8 cellular contexts compared by ENCODE assay signal in the genomic region with DNA sequence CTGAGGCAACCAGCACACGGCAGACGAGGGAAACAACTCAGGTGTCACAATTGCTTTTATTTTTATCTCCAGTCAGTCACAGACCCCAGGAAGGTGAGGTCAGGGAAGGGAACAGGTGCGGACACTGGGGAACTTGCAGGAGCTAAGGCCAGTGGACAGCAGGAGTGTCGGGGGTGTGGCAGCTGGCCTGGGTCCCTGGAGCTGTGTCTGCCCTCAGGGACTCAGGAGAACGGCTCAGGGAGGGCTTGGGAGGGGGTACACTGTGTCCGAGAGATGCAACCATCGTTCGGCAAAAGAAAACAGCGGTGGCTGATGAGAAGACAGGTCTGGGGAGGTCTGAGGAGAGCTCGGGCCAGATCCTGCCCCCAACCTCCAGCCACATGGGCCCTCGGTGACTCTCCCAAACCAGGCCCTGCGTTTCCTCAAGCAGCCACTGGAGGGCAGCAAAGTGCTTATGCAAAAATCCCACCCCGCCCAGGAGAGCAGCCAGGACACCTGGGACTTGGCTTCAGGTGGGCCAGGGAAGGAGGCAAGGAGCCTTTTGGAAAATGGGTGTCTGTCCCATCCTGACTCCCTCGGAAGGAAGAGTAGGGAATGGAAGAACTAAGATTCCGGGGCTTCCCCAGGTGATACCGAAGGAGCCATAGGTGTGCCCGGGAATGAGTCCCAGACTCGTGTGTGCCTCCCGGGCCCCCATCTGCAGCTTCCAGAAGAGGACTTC. TPM values are rescaled to one million over a fixed set of nuclear protein-coding genes. Genes with fewer than 3 reads are reported as not detected.
A peak's percentile ranks its signal among the peaks of the same experiment; 100 is the strongest.
DNase-seq lines count a peak whose midpoint lies in the region; ATAC-seq and TF ChIP-seq lines count a peak whose summit lies in the region.

No MANE protein-coding gene starts in this region.

- H3K9me3 ChIP-seq in mesenchymal stem cell (ENCODE audit: control insufficient read depth, low read length), result no peaks in the 10 kb centered on the region

- POLR2A ChIA-PET in activated CD8-positive, alpha-beta T cell treated with anti-CD3 and anti-CD28 coated beads for 36 hours (lab: Charles Lee), result interaction anchor here (0.6 to 0.7 kb wide), 2 partner anchors 32 to 89 kb away, joined by 3 read pairs; no protein-coding TSS in a partner anchor

- no peak overlapping the region for H2BK120ac ChIP-seq in mesenchymal stem cell (ENCODE audit: low read depth, low read length)

- no peak overlapping the region for H3K27ac ChIP-seq in mesenchymal stem cell (ENCODE audit: low read length, poor library complexity, severe bottlenecking)

- H2AFZ ChIP-seq in mesenchymal stem cell (ENCODE audit: low read depth, low read length), result peak overlapping the region; percentile 48

- H3K9ac ChIP-seq in mesenchymal stem cell (ENCODE audit: low read length), result peak overlapping the region; percentile 72

- no peaks in the 10 kb centered on the region for H3K36me3 ChIP-seq in mesenchymal stem cell (ENCODE audit: control insufficient read depth in 1 of 2, insufficient read depth in 2 of 2, low read depth in 1 of 2, low read length in 2 of 2)

- H3K27me3 ChIP-seq in mesenchymal stem cell (ENCODE audit: control insufficient read depth in 1 of 2, insufficient read depth in 1 of 2, low read length in 2 of 2), result peaks cover 22 to 34% of the 10 kb centered on the region in 2 experiments

- H3K4me3 ChIP-seq in mesenchymal stem cell (ENCODE audit: insufficient read depth in 1 of 2, low read depth in 1 of 2, low read length in 2 of 2), result no peak overlapping the region

- H4K91ac ChIP-seq in mesenchymal stem cell (ENCODE audit: low read length), result peak overlapping the region; percentile 25

- peaks cover 12% of the 10 kb centered on the region for H3K4me1 ChIP-seq in mesenchymal stem cell (ENCODE audit: control insufficient read depth, insufficient read depth, low read depth, low read length)

- intact Hi-C loops in activated CD8-positive, alpha-beta T cell treated with anti-CD3 and anti-CD28 coated beads for 36 hours (cut with micrococcal nuclease), result no loop called here

- H3K4me1 Mint-ChIP-seq in activated CD8-positive, alpha-beta T cell treated with anti-CD3 and anti-CD28 coated beads for 36 hours (ENCODE audit: low read depth), result no peaks in the 10 kb centered on the region

- H2AK5ac ChIP-seq in mesenchymal stem cell (ENCODE audit: low read length, severe bottlenecking), result no peak overlapping the region

- DNase-seq in AG08395 (ENCODE audit: low spot score), result peak; percentile 88
- peak; percentile 43 to 74 for DNase-seq in NCI-H446 (lab: John Stamatoyannopoulos, UW)
- DNase-seq in activated CD8-positive, alpha-beta T cell treated with anti-CD3 and anti-CD28 coated beads for 36 hours, result peak; percentile 85
- peak; percentile 58 for DNase-seq in effector CD8-positive, alpha-beta T cell (lab: John Stamatoyannopoulos, UW)
- peak; percentile 64 for DNase-seq in mesenchymal stem cell
- peak; percentile 42 to 63 for DNase-seq in stimulated activated CD8-positive, alpha-beta memory T cell treated with anti-CD3 and anti-CD28 coated beads, Interleukin-2, amount 100 ng/mL, for 48 hours (ENCODE audit: low read depth in 2 of 2)

- no peaks in the 10 kb centered on the region for H3K9me3 Mint-ChIP-seq in activated CD8-positive, alpha-beta T cell treated with anti-CD3 and anti-CD28 coated beads for 36 hours

- peak overlapping the region; percentile 53 for H2BK15ac ChIP-seq in mesenchymal stem cell (ENCODE audit: low read depth, poor library complexity, severe bottlenecking)

- 40% methylated on average over 17 of the region's 19 CpGs for WGBS in mesenchymal stem cell

- TF ChIP-seq CTCF in activated CD8-positive, alpha-beta T cell treated with anti-CD3 and anti-CD28 coated beads for 36 hours (IDR thresholded peaks at IDR 0.05), result peak; percentile 92

- no peak overlapping the region for H3K27ac Mint-ChIP-seq in activated CD8-positive, alpha-beta T cell treated with anti-CD3 and anti-CD28 coated beads for 36 hours

- H2BK5ac ChIP-seq in mesenchymal stem cell (ENCODE audit: low read depth, low read length, poor library complexity, severe bottlenecking), result no peak overlapping the region

- peak overlapping the region in 1 of 2 experiments; percentile 30 for H3K4ac ChIP-seq in mesenchymal stem cell (ENCODE audit: low read depth in 1 of 2, low read length in 2 of 2)

- peak overlapping the region; percentile 65 for H4K8ac ChIP-seq in mesenchymal stem cell (ENCODE audit: low read length)

- CTCF ChIA-PET in activated CD8-positive, alpha-beta T cell treated with anti-CD3 and anti-CD28 coated beads for 36 hours (lab: Charles Lee), result interaction anchor here (0.6 to 5.0 kb wide), 45 partner anchors 10 to 430 kb away, joined by 3 to 43 read pairs (median 4); a partner anchor contains a TSS

- peak overlapping the region; percentile 28 to 85 for H2BK12ac ChIP-seq in mesenchymal stem cell (ENCODE audit: low read length in 2 of 2)

- peak; percentile 47 for ATAC-seq in GM18502 (IDR thresholded peaks at IDR 0.05; ENCODE audit: poor library complexity, unreplicated experiment)
- peak; percentile 98 for ATAC-seq in activated CD8-positive, alpha-beta T cell treated with anti-CD3 and anti-CD28 coated beads for 36 hours
- no peak for ATAC-seq in GM21367 (IDR thresholded peaks at IDR 0.05; ENCODE audit: unreplicated experiment)

- H3K27me3 Mint-ChIP-seq in activated CD8-positive, alpha-beta T cell treated with anti-CD3 and anti-CD28 coated beads for 36 hours, result no peaks in the 10 kb centered on the region

- H3K79me1 ChIP-seq in mesenchymal stem cell (replicated peaks; ENCODE audit: low read length, poor library complexity, severe bottlenecking), result no peaks in the 10 kb centered on the region

- H3K36me3 Mint-ChIP-seq in activated CD8-positive, alpha-beta T cell treated with anti-CD3 and anti-CD28 coated beads for 36 hours (ENCODE audit: low read depth), result no peaks in the 10 kb centered on the region

- H3K14ac ChIP-seq in mesenchymal stem cell (ENCODE audit: low read length in 2 of 2), result no peak overlapping the region

- no peak overlapping the region for H3K4me3 Mint-ChIP-seq in activated CD8-positive, alpha-beta T cell treated with anti-CD3 and anti-CD28 coated beads for 36 hours

- no peak overlapping the region for H3K4me2 ChIP-seq in mesenchymal stem cell (ENCODE audit: low read length, poor library complexity, severe bottlenecking)

- H3K23ac ChIP-seq in mesenchymal stem cell (ENCODE audit: low read length in 2 of 2), result no peak overlapping the region

- H3K18ac ChIP-seq in mesenchymal stem cell (ENCODE audit: low read depth in 1 of 2, low read length in 2 of 2), result peak overlapping the region in 1 of 2 experiments; percentile 83

RNA-seq across cellular contexts. Expression of a gene that starts 24.1 kb away (rescaled TPM):
- 1 to 10 TPM; 5.0 to 5.3 TPM for total RNA-seq in activated CD8-positive, alpha-beta T cell treated with anti-CD3 and anti-CD28 coated beads for 36 hours
- polyA plus RNA-seq in mesenchymal stem cell (2013, experiment 1 of 2), result 4.1 TPM
- polyA plus RNA-seq in mesenchymal stem cell (2013, experiment 2 of 2), result 4.4 TPM

RNA-seq across cellular contexts. Expression of a gene that starts 36.7 kb away (rescaled TPM):
- under 1 TPM; 0.22 to 0.56 TPM for total RNA-seq in activated CD8-positive, alpha-beta T cell treated with anti-CD3 and anti-CD28 coated beads for 36 hours
- polyA plus RNA-seq in mesenchymal stem cell (2013, experiment 1 of 2), result 0.30 TPM
- polyA plus RNA-seq in mesenchymal stem cell (2013, experiment 2 of 2), result 0.27 TPM

RNA-seq across cellular contexts. Expression of a gene that starts 38.8 kb away (rescaled TPM):
- total RNA-seq in activated CD8-positive, alpha-beta T cell treated with anti-CD3 and anti-CD28 coated beads for 36 hours, result 1 to 10 TPM; 5.5 to 5.7 TPM
- polyA plus RNA-seq in mesenchymal stem cell (2013, experiment 1 of 2), result 23.5 TPM
- 22.0 TPM for polyA plus RNA-seq in mesenchymal stem cell (2013, experiment 2 of 2)
